In genomic region chr7:44195901-44196300, GRCh38 we compare ENCODE assay signal across 14 cellular contexts. TPM values are rescaled to one million over a fixed set of nuclear protein-coding genes. Genes with fewer than 3 reads are reported as not detected.
DNase-seq lines count a peak whose midpoint lies in the region; ATAC-seq and TF ChIP-seq lines count a peak whose summit lies in the region.
"Had no signal": no experiment of that assay in that cellular context is flagged by ENCODE, and none has a peak within 500 bp of the region (broad histone marks: within the 10 kb centered on the region; RNA-seq: fewer than 3 reads in every experiment).

No MANE protein-coding gene starts in this region.

- H3K27me3 ChIP-seq in DOHH2 (ENCODE audit: control insufficient read depth, low read length): 0 out of 2 replicates have a peak, but pooled peaks cover 3% of the 10 kb centered on the region
- no peaks in the 10 kb centered on the region for H3K27me3 ChIP-seq in RWPE2 (ENCODE audit: insufficient read depth, poor library complexity, severe bottlenecking)
- H3K27me3 ChIP-seq in tibial artery: peaks cover 0 to 15% of the 10 kb centered on the region in 2 donors

- H3K9me2 ChIP-seq in DOHH2 (replicated peaks; ENCODE audit: control insufficient read depth, low read length): no peaks in the 10 kb centered on the region

- peak overlapping the region; percentile 0; the same call in 1 of the 2 replicates for H3K4me2 ChIP-seq in DOHH2 (ENCODE audit: low read length)

- H3K9me3 ChIP-seq in DOHH2 (ENCODE audit: control insufficient read depth, insufficient read depth, low read length) (no peaks in the 10 kb centered on the region), RWPE2 (ENCODE audit: severe bottlenecking) (no peaks in the 10 kb centered on the region), tibial artery (no peaks in the 10 kb centered on the region)
- H3K9me3 ChIP-seq: Caco-2, prostate gland, spleen had no signal

- ATAC-seq in RWPE2 (ENCODE audit: low read depth): no peak
- ATAC-seq: activated naive CD4-positive, alpha-beta T cell treated with anti-CD3 and anti-CD28 coated beads, Interleukin-2, amount 50 U/mL, for 72 hours had no signal

- peaks cover under 1% of the 10 kb centered on the region for H3K79me2 ChIP-seq in DOHH2 (ENCODE audit: control insufficient read depth, low read length)

- no peak overlapping the region for H3K27ac ChIP-seq in DOHH2 (ENCODE audit: low read depth, low read length)
- H3K27ac ChIP-seq in RWPE2 (ENCODE audit: poor library complexity, severe bottlenecking): no peak overlapping the region
- no peak overlapping the region for H3K27ac ChIP-seq in tibial artery
- H3K27ac ChIP-seq: prostate gland, SK-N-MC, spleen had no signal

- intact Hi-C loops in tibial artery (cut with DNase I; ENCODE audit: low total_unique reads): loop anchor here (5.0 kb wide), 1 partner anchor 124 kb away; no protein-coding TSS in a partner anchor

- H3K36me3 ChIP-seq in DOHH2 (ENCODE audit: control insufficient read depth, low read length): no peaks in the 10 kb centered on the region
- no peaks in the 10 kb centered on the region for H3K36me3 ChIP-seq in RWPE2 (ENCODE audit: low read depth)
- no peaks in the 10 kb centered on the region for H3K36me3 ChIP-seq in tibial artery
- H3K36me3 ChIP-seq: prostate gland, spleen had no signal

- H3F3A ChIP-seq in DOHH2 (ENCODE audit: control insufficient read depth, insufficient read depth): no peaks in the 10 kb centered on the region

- in situ Hi-C loops in GM13976 (cut with MboI; ENCODE audit: low sequenced_read_pairs, unreplicated experiment): no loop called here

- H3K4me3 ChIP-seq in DOHH2 (ENCODE audit: low read length) (no peak overlapping the region), RWPE2 (ENCODE audit: severe bottlenecking) (no peak overlapping the region), tibial artery (no peak overlapping the region)
- H3K4me3 ChIP-seq: prostate gland, SK-N-MC, spleen had no signal

- H3K4me1 ChIP-seq in DOHH2 (ENCODE audit: control insufficient read depth, low read length) (peaks cover 10% of the 10 kb centered on the region), RWPE2 (ENCODE audit: insufficient read depth, poor library complexity, severe bottlenecking) (no peaks in the 10 kb centered on the region), tibial artery (no peaks in the 10 kb centered on the region)
- H3K4me1 ChIP-seq: Caco-2, prostate gland had no signal

- TF ChIP-seq CTCF in DOHH2 (IDR thresholded peaks at IDR 0.05; ENCODE audit: low read depth, low read length, poor library complexity, severe bottlenecking): no peak
- TF ChIP-seq CTCF in RWPE2 (IDR thresholded peaks at IDR 0.05; ENCODE audit: poor library complexity, severe bottlenecking): no peak
- no peak for TF ChIP-seq CTCF in GM13976 (IDR thresholded peaks at IDR 0.05; ENCODE audit: borderline replicate concordance, control extremely low read depth, extremely low read depth, insufficient read depth, missing control alignments)
- TF ChIP-seq CTCF in tibial artery (IDR thresholded peaks at IDR 0.05): no peak

- DNase-seq in LHCN-M2 (ENCODE audit: low read depth) (peak; percentile 89), RWPE2 (ENCODE audit: low spot score) (peak; percentile 7), medulla oblongata (ENCODE audit: extremely low spot score) (peak; percentile 34), GM13976 (ENCODE audit: low spot score) (no peak), NCI-H748 treated with DMSO at 0.1 percent for 48 hours (lab: John Stamatoyannopoulos, UW) (no peak), tibial artery (no peak), GM03348 (ENCODE audit: low spot score) (no peak)
- DNase-seq: spleen had no signal

- no peaks in the 10 kb centered on the region for H4K20me1 ChIP-seq in DOHH2 (ENCODE audit: control insufficient read depth, insufficient read depth, low read depth, low read length)

RNA-seq across cellular contexts. Expression of gene YKT6, which starts 4.9 kb away (rescaled TPM):
- total RNA-seq in LHCN-M2 (2014; rRNA removed): 136 TPM in 2 replicates
- polyA plus RNA-seq in LHCN-M2 (2012): 178 TPM

RNA-seq across cellular contexts. Expression of gene GCK, which starts 6.7 kb away (rescaled TPM):
- not detected in 2 replicates for total RNA-seq in LHCN-M2 (2014; rRNA removed)
- 0.09 TPM for polyA plus RNA-seq in LHCN-M2 (2012)
- total RNA-seq: Caco-2 had no signal

RNA-seq across cellular contexts. Expression of gene MYL7, which starts 54.8 kb away (rescaled TPM):
- total RNA-seq in LHCN-M2 (2014; rRNA removed): not detected in 2 replicates
- polyA plus RNA-seq in LHCN-M2 (2012): not detected
- total RNA-seq: activated naive CD4-positive, alpha-beta T cell treated with anti-CD3 and anti-CD28 coated beads, Interleukin-2, amount 50 U/mL, for 72 hours; lower leg skin; prostate gland had no signal

Comparison
In these comparisons a context has a peak if more than half of its experiments do, and no peak if none do; other contexts are left out.
1. DNase-seq: peak in LHCN-M2 (single experiment), RWPE2 (single experiment) and medulla oblongata (single experiment); none in GM13976 (single experiment), NCI-H748 treated with DMSO at 0.1 percent for 48 hours (single experiment), tibial artery (0 of 2) and GM03348 (single experiment).